Comparison of ENCODE assay signal across 13 cellular contexts in the genomic region with DNA sequence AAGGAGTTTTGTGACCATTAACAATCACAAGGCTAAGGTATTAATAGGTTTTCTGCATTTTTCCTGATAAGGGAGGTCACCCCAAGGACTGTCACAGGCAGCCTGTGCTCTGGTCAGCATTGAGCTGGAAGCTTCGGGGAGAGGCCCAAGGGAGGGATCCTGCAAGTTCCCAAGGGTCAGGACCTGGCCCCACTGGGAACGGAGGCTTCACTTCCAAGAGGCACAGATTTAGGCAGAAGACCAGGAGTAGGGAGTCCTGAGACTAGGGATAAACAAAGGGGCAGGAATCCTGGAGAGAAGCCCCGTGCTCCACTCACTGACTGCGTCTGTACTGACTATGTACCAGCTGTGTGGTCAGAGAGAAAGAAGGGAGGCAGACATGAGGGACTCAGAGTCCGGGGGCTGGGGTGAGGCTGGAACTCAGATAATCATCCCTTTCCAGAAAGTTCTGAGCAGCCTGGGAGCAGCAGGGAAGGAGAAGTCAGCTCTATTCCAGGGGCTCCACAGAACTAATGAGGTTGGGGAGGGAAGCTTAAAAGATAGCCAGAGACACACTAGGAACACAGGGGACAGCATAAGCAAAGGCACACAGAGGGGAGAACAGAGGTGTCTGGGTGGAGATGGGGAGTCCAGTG. TPM values are rescaled to one million over a fixed set of nuclear protein-coding genes. Genes with fewer than 3 reads are reported as not detected.
A peak's percentile ranks its signal among the peaks of the same experiment; 100 is the strongest.
DNase-seq lines count a peak whose midpoint lies in the region; ATAC-seq, FAIRE-seq and TF ChIP-seq lines count a peak whose summit lies in the region.
"Had no signal": no experiment of that assay in that cellular context is flagged by ENCODE, and none has a peak within 500 bp of the region (broad histone marks: within the 10 kb centered on the region; RNA-seq: fewer than 3 reads in every experiment).

No MANE protein-coding gene starts in this region.

- FAIRE-seq in GM12878 (lab: Jason Lieb, UNC), result no peak
- FAIRE-seq: urothelium cell line had no signal

- H3K4me1 Mint-ChIP-seq in MCF 10A (ENCODE audit: insufficient read depth, unreplicated experiment) (peaks cover 63% of the 10 kb centered on the region), type B pancreatic cell (ENCODE audit: unreplicated experiment) (peaks cover 40% of the 10 kb centered on the region)

- H3K36me3 Mint-ChIP-seq in MCF 10A (ENCODE audit: insufficient read depth, unreplicated experiment) (peaks cover 100% of the 10 kb centered on the region), type B pancreatic cell (peaks cover 51% of the 10 kb centered on the region)

- in situ Hi-C loops in GM12878 (cut with MboI), result no loop called here

- no peak overlapping the region for H3K4me3 Mint-ChIP-seq in MCF 10A (ENCODE audit: unreplicated experiment)
- H3K4me3 Mint-ChIP-seq in type B pancreatic cell, result peak overlapping the region; percentile 69

- H3K36me3 ChIP-seq in breast epithelium (no peaks in the 10 kb centered on the region), GM12878 (ENCODE audit: control insufficient read depth in 2 of 2, insufficient read depth in 2 of 2, low read length in 1 of 2) (peaks cover 36 to 47% of the 10 kb centered on the region in 2 experiments), muscle layer of duodenum (ENCODE audit: control insufficient read depth in 1 of 2, insufficient read depth in 2 of 2, low read length in 2 of 2) (peaks cover 21 to 37% of the 10 kb centered on the region in 2 donors)

- no peaks in the 10 kb centered on the region for H3K9me3 Mint-ChIP-seq in MCF 10A (ENCODE audit: unreplicated experiment)
- H3K9me3 Mint-ChIP-seq in type B pancreatic cell, result no peaks in the 10 kb centered on the region

- BruUV-seq in MCF 10A (replicated peaks; lab: Mats Ljungman, UMichigan), result no TSS peak
- no TSS peak for BruUV-seq in GM12878 (replicated peaks; lab: Mats Ljungman, UMichigan)

- TF ChIP-seq RAD21 in GM12878 (IDR thresholded peaks at IDR 0.05; ENCODE audit: insufficient read depth, low read depth, low read length), result no peak

- ATAC-seq in GM12878 (no peak), HG03280 (IDR thresholded peaks at IDR 0.05; ENCODE audit: unreplicated experiment) (no peak)

- peaks cover 30% of the 10 kb centered on the region for H3K79me2 ChIP-seq in GM12878 (ENCODE audit: control insufficient read depth, insufficient read depth, low read length)

- no peaks in the 10 kb centered on the region for H3K4me1 ChIP-seq in breast epithelium
- H3K4me1 ChIP-seq in GM12878 (ENCODE audit: control insufficient read depth, insufficient read depth, low read length), result peaks cover 53% of the 10 kb centered on the region
- H3K4me1 ChIP-seq in muscle layer of duodenum (ENCODE audit: control insufficient read depth in 1 of 2, insufficient read depth in 2 of 2, low read length in 2 of 2), result peaks cover 4 to 6% of the 10 kb centered on the region in 2 donors

- H3K9me3 ChIP-seq in breast epithelium (no peaks in the 10 kb centered on the region), GM12878 (replicated peaks; ENCODE audit: control insufficient read depth, insufficient read depth, low read length) (no peaks in the 10 kb centered on the region), muscle layer of duodenum (ENCODE audit: control insufficient read depth in 1 of 2, low read length in 2 of 2) (no peaks in the 10 kb centered on the region)
- H3K9me3 ChIP-seq: gastrocnemius medialis had no signal

- 95% methylated on average over 5 of the region's 5 CpGs for WGBS in GM12878 (ENCODE audit: insufficient coverage, insufficient replicate concordance, low lambda C conversion rate, missing lambda C conversion rate)

- peak overlapping the region; percentile 92 for H3K27ac Mint-ChIP-seq in MCF 10A (ENCODE audit: low read depth, unreplicated experiment)
- peak overlapping the region; percentile 98 for H3K27ac Mint-ChIP-seq in type B pancreatic cell

- H3K4me3 ChIP-seq in breast epithelium (no peak overlapping the region), GM12878 (no peak overlapping the region), muscle layer of duodenum (ENCODE audit: low read depth in 1 of 2, low read length in 2 of 2) (no peak overlapping the region)
- H3K4me3 ChIP-seq: gastrocnemius medialis, lung had no signal

- H2AFZ ChIP-seq in GM12878 (ENCODE audit: control insufficient read depth, low read depth, low read length), result no peak overlapping the region

- SMC1A ChIA-PET in GM12878 (lab: Charles Lee; ENCODE audit: uncharacterized antibody, unreplicated experiment), result interaction anchor here (0.8 to 6.3 kb wide), 13 partner anchors 9 to 97 kb away, joined by 3 to 58 read pairs (median 5); no protein-coding TSS in a partner anchor

- RAD21 ChIA-PET in GM12878 (lab: Charles Lee; ENCODE audit: unreplicated experiment), result interaction anchor here (0.6 to 3.7 kb wide), 7 partner anchors 10 to 97 kb away, joined by 3 to 17 read pairs (median 5); partner anchors contain the start of gene B4GALT1

- TF ChIP-seq EP300 in GM12878 (IDR thresholded peaks at IDR 0.05; ENCODE audit: borderline replicate concordance in 1 of 2, control insufficient read depth in 1 of 2, low read depth in 2 of 2, low read length in 2 of 2), result no peak

- H3K27ac ChIP-seq in breast epithelium (peak overlapping the region in 1 of 2 donors; percentile 33), GM12878 (ENCODE audit: control insufficient read depth, insufficient read depth) (peak overlapping the region; percentile 75), muscle layer of duodenum (ENCODE audit: low read length) (peak overlapping the region; percentile 56)

- H3K27me3 ChIP-seq in breast epithelium (no peaks in the 10 kb centered on the region), GM12878 (replicated peaks in 1 of 2; ENCODE audit: control insufficient read depth in 2 of 2, insufficient read depth in 2 of 2, low read length in 1 of 2) (no peaks in the 10 kb centered on the region), muscle layer of duodenum (ENCODE audit: low read depth, low read length) (no peaks in the 10 kb centered on the region)
- H3K27me3 ChIP-seq: gastrocnemius medialis had no signal

- POLR2A ChIA-PET in MCF 10A (lab: Yijun Ruan, JAX), result interaction anchor here (1.0 to 14.7 kb wide), 4 partner anchors 21 to 97 kb away, joined by 3 to 242 read pairs (median 8); partner anchors contain the start of gene B4GALT1
- POLR2A ChIA-PET in GM12878 (lab: Charles Lee), result interaction anchor here (0.8 to 2.8 kb wide), 7 partner anchors 10 to 119 kb away, joined by 3 to 23 read pairs (median 6); no protein-coding TSS in a partner anchor

- TF ChIP-seq CTCF in MCF 10A (IDR thresholded peaks at IDR 0.05; ENCODE audit: unreplicated experiment), result no peak
- TF ChIP-seq CTCF in breast epithelium (IDR thresholded peaks at IDR 0.05), result no peak
- TF ChIP-seq CTCF in GM12878 (IDR thresholded peaks at IDR 0.05 in 2 of 3, conservative IDR thresholded peaks at IDR 0.05 in 1 of 3; ENCODE audit: control insufficient read depth in 2 of 3, extremely low read depth in 1 of 3, insufficient read depth in 1 of 3, low read depth in 3 of 3, low read length in 3 of 3), result no peak
- no peak for TF ChIP-seq CTCF in type B pancreatic cell (conservative IDR thresholded peaks at IDR 0.05)

- H4K20me1 ChIP-seq in GM12878 (ENCODE audit: control insufficient read depth, insufficient read depth), result no peaks in the 10 kb centered on the region; the same call in 1 of the 2 replicates

- TF ChIP-seq POLR2A in breast epithelium (IDR thresholded peaks at IDR 0.05) (no peak), GM12878 (IDR thresholded peaks at IDR 0.05; ENCODE audit: low read depth, low read length) (peak; percentile 39; the same call in 1 of the 2 replicates)

- H3K27me3 Mint-ChIP-seq in MCF 10A (ENCODE audit: insufficient read depth, unreplicated experiment) (no peaks in the 10 kb centered on the region), type B pancreatic cell (no peaks in the 10 kb centered on the region)

- DNase-seq in MCF 10A (ENCODE audit: unreplicated experiment) (no peak), breast epithelium (ENCODE audit: low spot score in 2 of 2) (no peak), GM12878 (ENCODE audit: low read depth, low spot score) (no peak), type B pancreatic cell (ENCODE audit: extremely low spot score, unreplicated experiment) (no peak), DMS114 treated with DMSO at 0.1 percent for 48 hours (lab: John Stamatoyannopoulos, UW; ENCODE audit: unreplicated experiment) (no peak), COR-L47 (lab: John Stamatoyannopoulos, UW) (no peak)
- DNase-seq: gastrocnemius medialis, retina, SW 1271 had no signal

- peak overlapping the region; percentile 39 for H3K9ac ChIP-seq in GM12878 (ENCODE audit: control insufficient read depth, insufficient read depth, low read length)

- intact Hi-C loops in MCF 10A (cut with micrococcal nuclease) (no loop called here), breast epithelium (cut with DNase I; ENCODE audit: low total_unique reads) (no loop called here), GM12878 (cut with micrococcal nuclease; ENCODE audit: unreplicated experiment) (loop anchor here (5.0 kb wide), 1 partner anchor 33 kb away; no protein-coding TSS in a partner anchor)

- peak overlapping the region; percentile 19 for H3K4me2 ChIP-seq in GM12878 (ENCODE audit: control insufficient read depth, insufficient read depth)

- CTCF ChIA-PET in MCF 10A (lab: Yijun Ruan, JAX), result interaction anchor here (1.1 to 1.3 kb wide), 4 partner anchors 10 to 97 kb away, joined by 3 to 4 read pairs (median 3); no protein-coding TSS in a partner anchor
- CTCF ChIA-PET in GM12878 (lab: Yijun Ruan, JAX), result interaction anchor here (1.0 to 3.4 kb wide), 9 partner anchors 10 to 97 kb away, joined by 3 to 15 read pairs (median 4); partner anchors contain the start of gene B4GALT1

RNA-seq across cellular contexts. Expression of gene B4GALT1, which starts 37.8 kb away (rescaled TPM):
- total RNA-seq in MCF 10A (2022), result 155 and 184 TPM in 2 replicates
- 10 to 100 TPM; 60.8 to 81.8 (median 66.2) TPM for total RNA-seq in breast epithelium
- total RNA-seq in GM12878 (2013; cell fraction: nucleolus; rRNA removed), result 47.6 and 51.1 TPM in 2 replicates
- 23.4 and 24.2 TPM in 2 replicates for total RNA-seq in GM12878 (2014; rRNA removed)
- total RNA-seq in GM12878 (2014; rRNA removed; fragmentation: Illumina TruSeq; extraction: Trizol), result 12.7 and 15.3 TPM in 2 replicates
- 77.5 and 79.0 TPM in 2 replicates for total RNA-seq in GM12878 (2021)
- 50.1 TPM for polyA plus RNA-seq in GM12878 (2011; ENCODE audit: low read depth)
- polyA plus RNA-seq in GM12878 (2011; rRNA removed), result 29.6 and 36.5 TPM in 2 replicates
- polyA plus RNA-seq in GM12878 (2011; cell fraction: cytosol; rRNA removed), result 36.7 and 49.7 TPM in 2 replicates
- polyA plus RNA-seq in GM12878 (2011; cell fraction: nucleus; rRNA removed), result 16.8 and 18.8 TPM in 2 replicates
- 58.2 and 65.9 TPM in 2 replicates for polyA plus RNA-seq in GM12878 (2012)
- 66.7 and 68.8 TPM in 2 replicates for polyA plus RNA-seq in GM12878 (2014; fragmentation: Illumina TruSeq; extraction: Trizol)
- 10 to 100 TPM; 22.4 to 23.3 TPM for polyA plus RNA-seq in GM12878 (2014; fragmentation: Nextera tagmentation; extraction: Ambion mirVana)
- polyA plus RNA-seq in GM12878 (2014; rRNA removed), result 42.6 and 45.5 TPM in 2 replicates
- 10 to 100 TPM; 50.2 to 50.8 TPM for polyA plus RNA-seq in GM12878 (2016; fragmentation: Nextera tagmentation; extraction: Ambion mirVana)
- polyA minus RNA-seq in GM12878 (2011; rRNA and poly(A)+ RNA removed), result 48.3 and 58.3 TPM in 2 replicates
- polyA minus RNA-seq in GM12878 (2011; cell fraction: cytosol; rRNA and poly(A)+ RNA removed), result 25.8 and 27.2 TPM in 2 replicates
- polyA minus RNA-seq in GM12878 (2011; cell fraction: nucleus; rRNA and poly(A)+ RNA removed), result 10.3 and 16.8 TPM in 2 replicates
- total RNA-seq in type B pancreatic cell (ENCODE audit: low replicate concordance), result 91.9 and 150 TPM in 2 replicates

RNA-seq across cellular contexts. Expression of gene SMU1, which starts 52.9 kb away (rescaled TPM):
- 17.2 and 19.3 TPM in 2 replicates for total RNA-seq in MCF 10A (2022)
- total RNA-seq in breast epithelium, result 10 to 100 TPM; 19.8 to 22.1 (median 21.0) TPM
- 17.9 and 19.4 TPM in 2 replicates for total RNA-seq in GM12878 (2013; cell fraction: nucleolus; rRNA removed)
- total RNA-seq in GM12878 (2014; rRNA removed), result 22.8 and 26.6 TPM in 2 replicates
- 33.4 and 34.6 TPM in 2 replicates for total RNA-seq in GM12878 (2014; rRNA removed; fragmentation: Illumina TruSeq; extraction: Trizol)
- 19.7 and 20.4 TPM in 2 replicates for total RNA-seq in GM12878 (2021)
- 11.8 TPM for polyA plus RNA-seq in GM12878 (2011; ENCODE audit: low read depth)
- polyA plus RNA-seq in GM12878 (2011; rRNA removed), result 21.1 and 27.5 TPM in 2 replicates
- polyA plus RNA-seq in GM12878 (2011; cell fraction: cytosol; rRNA removed), result 11.3 and 11.4 TPM in 2 replicates
- polyA plus RNA-seq in GM12878 (2011; cell fraction: nucleus; rRNA removed), result 7.2 and 8.2 TPM in 2 replicates
- 12.9 and 13.9 TPM in 2 replicates for polyA plus RNA-seq in GM12878 (2012)
- 22.2 and 26.0 TPM in 2 replicates for polyA plus RNA-seq in GM12878 (2014; fragmentation: Illumina TruSeq; extraction: Trizol)
- polyA plus RNA-seq in GM12878 (2014; fragmentation: Nextera tagmentation; extraction: Ambion mirVana), result 10 to 100 TPM; 18.5 to 20.7 TPM
- 16.5 and 20.0 TPM in 2 replicates for polyA plus RNA-seq in GM12878 (2014; rRNA removed)
- 10 to 100 TPM; 20.2 to 22.0 TPM for polyA plus RNA-seq in GM12878 (2016; fragmentation: Nextera tagmentation; extraction: Ambion mirVana)
- polyA minus RNA-seq in GM12878 (2011; rRNA and poly(A)+ RNA removed), result 22.7 and 27.6 TPM in 2 replicates
- 9.6 and 10.7 TPM in 2 replicates for polyA minus RNA-seq in GM12878 (2011; cell fraction: cytosol; rRNA and poly(A)+ RNA removed)
- 5.0 and 6.0 TPM in 2 replicates for polyA minus RNA-seq in GM12878 (2011; cell fraction: nucleus; rRNA and poly(A)+ RNA removed)
- 21.0 and 25.4 TPM in 2 replicates for total RNA-seq in type B pancreatic cell (ENCODE audit: low replicate concordance)
